In genomic region chr19:15450528-15450890, GRCh38 we compare ENCODE assay signal across 6 cellular contexts. TPM values are rescaled to one million over a fixed set of nuclear protein-coding genes. Genes with fewer than 3 reads are reported as not detected.
DNase-seq lines count a peak whose midpoint lies in the region; ATAC-seq and TF ChIP-seq lines count a peak whose summit lies in the region.

No MANE protein-coding gene starts in this region.

- peaks cover 31 to 42% (median 34%) of the 10 kb centered on the region in 3 donors for H3K4me1 Mint-ChIP-seq in CD8-positive, alpha-beta memory T cell
- H3K4me1 Mint-ChIP-seq in activated CD8-positive, alpha-beta T cell treated with anti-CD3 and anti-CD28 coated beads for 36 hours (ENCODE audit: low read depth): peaks cover 14% of the 10 kb centered on the region
- peaks cover 14% of the 10 kb centered on the region for H3K4me1 Mint-ChIP-seq in nephron

- intact Hi-C loops in activated CD8-positive, alpha-beta T cell treated with anti-CD3 and anti-CD28 coated beads for 36 hours (cut with micrococcal nuclease): no loop called here

- CTCF ChIA-PET in CD8-positive, alpha-beta memory T cell (lab: Charles Lee): interaction anchor here (0.6 to 4.3 kb wide), 4 partner anchors 8 to 105 kb away, joined by 3 to 23 read pairs (median 12); partner anchors contain the start of gene AKAP8L
- CTCF ChIA-PET in activated CD8-positive, alpha-beta T cell treated with anti-CD3 and anti-CD28 coated beads for 36 hours (lab: Charles Lee): interaction anchor here (1.1 to 2.6 kb wide), 3 partner anchors 13 to 105 kb away, joined by 5 to 7 read pairs (median 6); partner anchors contain the start of genes AKAP8L and RASAL3

- H3K9me3 ChIP-seq in CD8-positive, alpha-beta memory T cell (ENCODE audit: low read length): no peaks in the 10 kb centered on the region

- peak overlapping the region; percentile 27 for H3K27ac ChIP-seq in CD8-positive, alpha-beta memory T cell (ENCODE audit: low read depth, low read length)

- peaks cover 13 to 49% (median 15%) of the 10 kb centered on the region in 3 donors for H3K36me3 Mint-ChIP-seq in CD8-positive, alpha-beta memory T cell
- peaks cover 44% of the 10 kb centered on the region for H3K36me3 Mint-ChIP-seq in activated CD8-positive, alpha-beta T cell treated with anti-CD3 and anti-CD28 coated beads for 36 hours (ENCODE audit: low read depth)
- H3K36me3 Mint-ChIP-seq in nephron (ENCODE audit: low read depth): peaks cover 7% of the 10 kb centered on the region

- no peak for TF ChIP-seq CTCF in activated CD8-positive, alpha-beta T cell treated with anti-CD3 and anti-CD28 coated beads for 36 hours (IDR thresholded peaks at IDR 0.05)
- TF ChIP-seq CTCF in nephron (IDR thresholded peaks at IDR 0.05; ENCODE audit: unreplicated experiment in 3 of 3): no peak

- peaks cover 12% of the 10 kb centered on the region for H3K4me1 ChIP-seq in CD8-positive, alpha-beta memory T cell (ENCODE audit: insufficient read depth, low read length)

- peak overlapping the region; percentile 88 to 98 (median 96) for H3K27ac Mint-ChIP-seq in CD8-positive, alpha-beta memory T cell
- peak overlapping the region; percentile 87 for H3K27ac Mint-ChIP-seq in activated CD8-positive, alpha-beta T cell treated with anti-CD3 and anti-CD28 coated beads for 36 hours
- H3K27ac Mint-ChIP-seq in nephron: peak overlapping the region; percentile 40 to 76 (median 53)

- no peaks in the 10 kb centered on the region for H3K9me3 Mint-ChIP-seq in CD8-positive, alpha-beta memory T cell
- H3K9me3 Mint-ChIP-seq in activated CD8-positive, alpha-beta T cell treated with anti-CD3 and anti-CD28 coated beads for 36 hours: no peaks in the 10 kb centered on the region
- no peaks in the 10 kb centered on the region for H3K9me3 Mint-ChIP-seq in nephron

- H3K4me3 ChIP-seq in CD8-positive, alpha-beta memory T cell (ENCODE audit: low read length): peak overlapping the region; percentile 23

- peaks cover 29% of the 10 kb centered on the region for H3K36me3 ChIP-seq in CD8-positive, alpha-beta memory T cell (ENCODE audit: insufficient read depth, low read length)

- peaks cover 0 to 8% of the 10 kb centered on the region in 2 donors for H3K27me3 Mint-ChIP-seq in CD8-positive, alpha-beta memory T cell
- no peaks in the 10 kb centered on the region for H3K27me3 Mint-ChIP-seq in activated CD8-positive, alpha-beta T cell treated with anti-CD3 and anti-CD28 coated beads for 36 hours
- peaks cover 36% of the 10 kb centered on the region for H3K27me3 Mint-ChIP-seq in nephron (ENCODE audit: low read depth)

- no peak for DNase-seq in CD8-positive, alpha-beta memory T cell
- no peak for DNase-seq in activated CD8-positive, alpha-beta T cell treated with anti-CD3 and anti-CD28 coated beads for 36 hours
- DNase-seq in NCI-H2171 (lab: John Stamatoyannopoulos, UW) (no peak), NCI-H146 (lab: John Stamatoyannopoulos, UW) (no peak), globus pallidus (ENCODE audit: low spot score) (no peak)

- no peak for ATAC-seq in activated CD8-positive, alpha-beta T cell treated with anti-CD3 and anti-CD28 coated beads for 36 hours

- H3K4me3 Mint-ChIP-seq in CD8-positive, alpha-beta memory T cell: peak overlapping the region; percentile 69 to 94 (median 82)
- peak overlapping the region; percentile 61 for H3K4me3 Mint-ChIP-seq in activated CD8-positive, alpha-beta T cell treated with anti-CD3 and anti-CD28 coated beads for 36 hours
- peak overlapping the region; percentile 80 to 90 (median 86) for H3K4me3 Mint-ChIP-seq in nephron

- POLR2A ChIA-PET in CD8-positive, alpha-beta memory T cell (lab: Charles Lee): interaction anchor here (0.5 to 1.7 kb wide), 3 partner anchors 13 to 63 kb away, joined by 3 to 7 read pairs (median 6); partner anchors contain the start of gene AKAP8L
- POLR2A ChIA-PET in activated CD8-positive, alpha-beta T cell treated with anti-CD3 and anti-CD28 coated beads for 36 hours (lab: Charles Lee): interaction anchor here (0.8 to 3.9 kb wide), 3 partner anchors 13 to 31 kb away, joined by 4 to 19 read pairs (median 4); partner anchors contain the start of gene AKAP8L

- no peaks in the 10 kb centered on the region for H3K27me3 ChIP-seq in CD8-positive, alpha-beta memory T cell (ENCODE audit: insufficient read depth, low read length, poor library complexity, severe bottlenecking)

RNA-seq across cellular contexts. Expression of gene WIZ, which starts 0.8 kb away (rescaled TPM):
- total RNA-seq in CD8-positive, alpha-beta memory T cell: 10 to 100 TPM; 28.9 to 31.2 TPM
- polyA plus RNA-seq in CD8-positive, alpha-beta memory T cell: 1.8 TPM
- total RNA-seq in activated CD8-positive, alpha-beta T cell treated with anti-CD3 and anti-CD28 coated beads for 36 hours: 10 to 100 TPM; 19.3 to 21.0 TPM

RNA-seq across cellular contexts. Expression of gene RASAL3, which starts 13.8 kb away (rescaled TPM):
- total RNA-seq in CD8-positive, alpha-beta memory T cell: 100 to 1,000 TPM; 120 to 125 TPM
- polyA plus RNA-seq in CD8-positive, alpha-beta memory T cell: 144 TPM
- 10 to 100 TPM; 83.9 to 85.8 TPM for total RNA-seq in activated CD8-positive, alpha-beta T cell treated with anti-CD3 and anti-CD28 coated beads for 36 hours

RNA-seq across cellular contexts. Expression of gene PGLYRP2, which starts 28.8 kb away (rescaled TPM):
- under 1 TPM in 1 of 2 experiments, not detected in 1; 0.13 TPM for total RNA-seq in CD8-positive, alpha-beta memory T cell
- 0.49 TPM for polyA plus RNA-seq in CD8-positive, alpha-beta memory T cell
- total RNA-seq in activated CD8-positive, alpha-beta T cell treated with anti-CD3 and anti-CD28 coated beads for 36 hours: under 1 TPM; 0.25 to 0.27 TPM

RNA-seq across cellular contexts. Expression of gene AKAP8L, which starts 31.7 kb away (rescaled TPM):
- total RNA-seq in CD8-positive, alpha-beta memory T cell: 10 to 100 TPM; 74.5 to 74.9 TPM
- polyA plus RNA-seq in CD8-positive, alpha-beta memory T cell: 69.8 TPM
- 10 to 100 TPM; 83.1 to 88.8 TPM for total RNA-seq in activated CD8-positive, alpha-beta T cell treated with anti-CD3 and anti-CD28 coated beads for 36 hours

RNA-seq across cellular contexts. Expression of gene CYP4F22, which starts 57.8 kb away (rescaled TPM):
- under 1 TPM; 0.71 to 0.79 TPM for total RNA-seq in CD8-positive, alpha-beta memory T cell
- 5.1 TPM for polyA plus RNA-seq in CD8-positive, alpha-beta memory T cell
- 1 to 10 TPM; 1.5 to 1.7 TPM for total RNA-seq in activated CD8-positive, alpha-beta T cell treated with anti-CD3 and anti-CD28 coated beads for 36 hours
